In the genomic region with DNA sequence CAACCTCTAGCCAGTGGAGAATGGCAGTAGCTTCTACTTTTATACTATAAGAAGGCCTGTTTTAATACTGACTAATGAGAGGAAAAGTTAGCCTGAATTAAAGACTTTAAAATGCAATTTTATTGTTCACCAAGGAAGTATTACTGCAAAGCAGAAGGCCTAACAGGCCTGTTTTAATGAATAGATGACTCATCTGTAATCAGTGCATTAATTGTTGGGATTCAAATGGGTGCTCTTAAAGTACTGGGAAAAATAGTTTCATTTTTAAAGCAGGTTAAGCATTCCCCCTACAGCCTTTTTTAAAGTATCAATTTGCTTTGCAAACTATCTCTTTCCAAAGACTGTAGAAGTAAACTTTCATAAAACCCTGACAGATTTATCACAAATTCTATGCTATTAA, we compare ENCODE assay signal across 1 cellular context.
A peak's percentile ranks its signal among the peaks of the same experiment; 100 is the strongest.
TF ChIP-seq lines count a peak whose summit lies in the region.

No MANE protein-coding gene starts in this region.

TF ChIP-seq in HEK293, 187 proteins besides CTCF, POLR2A, EP300 and RAD21 (continued from another document):
- TF ChIP-seq PRDM10 (tag by site-specific recombination; IDR thresholded peaks at IDR 0.05), result no peak
- no peak for TF ChIP-seq ZBTB26 (tag by site-specific recombination; optimal IDR thresholded peaks at IDR 0.05)
- no peak for TF ChIP-seq ZBTB21 (tag by site-specific recombination; IDR thresholded peaks at IDR 0.05)
- no peak for TF ChIP-seq MEIS1 (CRISPR knock-in tag; IDR thresholded peaks at IDR 0.05; ENCODE audit: borderline replicate concordance)
- TF ChIP-seq OSR2 (tag by site-specific recombination; IDR thresholded peaks at IDR 0.05), result no peak
- TF ChIP-seq ZNF362 (tag by site-specific recombination; IDR thresholded peaks at IDR 0.05), result no peak
- TF ChIP-seq ZNF629 (tag by site-specific recombination; IDR thresholded peaks at IDR 0.05), result no peak
- TF ChIP-seq TRIM28 (IDR thresholded peaks at IDR 0.05; ENCODE audit: borderline replicate concordance, low read length), result no peak
- TF ChIP-seq ZNF121 (tag by site-specific recombination; IDR thresholded peaks at IDR 0.05), result no peak
- peak; percentile 71; the same call in 1 of the 2 replicates for TF ChIP-seq GFI1B (tag by site-specific recombination; IDR thresholded peaks at IDR 0.05)
- TF ChIP-seq, protein P1, sequence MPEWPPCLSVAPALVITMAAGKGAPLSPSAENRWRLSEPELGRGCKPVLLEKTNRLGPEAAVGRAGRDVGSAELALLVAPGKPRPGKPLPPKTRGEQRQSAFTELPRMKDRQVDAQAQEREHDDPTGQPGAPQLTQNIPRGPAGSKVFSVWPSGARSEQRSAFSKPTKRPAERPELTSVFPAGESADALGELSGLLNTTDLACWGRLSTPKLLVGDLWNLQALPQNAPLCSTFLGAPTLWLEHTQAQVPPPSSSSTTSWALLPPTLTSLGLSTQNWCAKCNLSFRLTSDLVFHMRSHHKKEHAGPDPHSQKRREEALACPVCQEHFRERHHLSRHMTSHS (tag by site-specific recombination; IDR thresholded peaks at IDR 0.05), result no peak
- TF ChIP-seq ZNF10 (tag by site-specific recombination; IDR thresholded peaks at IDR 0.05), result no peak
